In genomic region chr15:69014454-69014853, GRCh38 we compare ENCODE assay signal across 13 cellular contexts. TPM values are rescaled to one million over a fixed set of nuclear protein-coding genes. Genes with fewer than 3 reads are reported as not detected.
DNase-seq lines count a peak whose midpoint lies in the region; ATAC-seq, FAIRE-seq and TF ChIP-seq lines count a peak whose summit lies in the region.
"Had no signal": no experiment of that assay in that cellular context is flagged by ENCODE, and none has a peak within 500 bp of the region (broad histone marks: within the 10 kb centered on the region; RNA-seq: fewer than 3 reads in every experiment).

Gene NOX5, plus strand, starts transcription at chr15:69014695. Its CDS starts 41 bp downstream, at chr15:69014736.

- no peaks in the 10 kb centered on the region for H3K36me3 Mint-ChIP-seq in nephron progenitor cell (ENCODE audit: low read depth)

- no peaks in the 10 kb centered on the region for H3K36me3 ChIP-seq in bronchial epithelial cell (ENCODE audit: control insufficient read depth, insufficient read depth, low read length)

- DNase-seq in EH (ENCODE audit: low read depth) (peak; percentile 97), LHCN-M2 (ENCODE audit: low read depth) (peak; percentile 40), bronchial epithelial cell (ENCODE audit: low read depth) (peak; percentile 52), nephron progenitor cell (no peak), superior temporal gyrus (ENCODE audit: extremely low spot score) (no peak), NOMO-1 treated with dmso at 0.1 percent for 144 hours (lab: John Stamatoyannopoulos, UW; ENCODE audit: unreplicated experiment) (no peak)
- DNase-seq: activated naive CD8-positive, alpha-beta T cell treated with anti-CD3 and anti-CD28 coated beads for 36 hours; retina; stimulated activated CD4-positive, alpha-beta T cell treated with anti-CD3 and anti-CD28 coated beads, Interleukin-2, amount 100 ng/mL, for 48 hours had no signal

- no peak within 1 kb of the TSS for H3K4me3 ChIP-seq in bronchial epithelial cell (ENCODE audit: low read depth, low read length)

- H3K27me3 ChIP-seq in bronchial epithelial cell (ENCODE audit: control insufficient read depth, insufficient read depth, low read length) = no peaks in the 10 kb centered on the region

- no peak for ATAC-seq in GM18909 (IDR thresholded peaks at IDR 0.05; ENCODE audit: poor library complexity, unreplicated experiment)
- ATAC-seq in GM21619 (IDR thresholded peaks at IDR 0.05; ENCODE audit: unreplicated experiment) = no peak

- peak within 1 kb of the TSS; percentile 21 for H3K27ac Mint-ChIP-seq in nephron progenitor cell
- H3K27ac Mint-ChIP-seq: activated naive CD8-positive, alpha-beta T cell treated with anti-CD3 and anti-CD28 coated beads for 36 hours had no signal

- H3K27me3 Mint-ChIP-seq in nephron progenitor cell (ENCODE audit: low read depth, poor library complexity) = peaks cover 7% of the 10 kb centered on the region

- H3K4me3 Mint-ChIP-seq in nephron progenitor cell = no peak within 1 kb of the TSS
- H3K4me3 Mint-ChIP-seq: activated naive CD8-positive, alpha-beta T cell treated with anti-CD3 and anti-CD28 coated beads for 36 hours had no signal

- peaks cover 14% of the 10 kb centered on the region for H3K4me1 Mint-ChIP-seq in nephron progenitor cell
- H3K4me1 Mint-ChIP-seq: activated naive CD8-positive, alpha-beta T cell treated with anti-CD3 and anti-CD28 coated beads for 36 hours had no signal

- no peak for TF ChIP-seq CTCF in bronchial epithelial cell (IDR thresholded peaks at IDR 0.05; ENCODE audit: insufficient read depth, low read length, severe bottlenecking)
- no peak for TF ChIP-seq CTCF in nephron progenitor cell (IDR thresholded peaks at IDR 0.05)

- no peak for FAIRE-seq in bronchial epithelial cell (lab: Jason Lieb, UNC)
- FAIRE-seq: G401.6, H1 had no signal

- H3K9me3 Mint-ChIP-seq in nephron progenitor cell = peaks cover 8% of the 10 kb centered on the region

RNA-seq across cellular contexts. Expression of gene NOX5, which starts in this region (rescaled TPM):
- total RNA-seq in LHCN-M2 (2014; rRNA removed) (0.46 and 0.58 TPM in 2 replicates), bronchial epithelial cell (under 0.01 TPM in 1 of 2 replicates, not detected in the other)
- 0.27 TPM for polyA plus RNA-seq in LHCN-M2 (2012)
- total RNA-seq: activated naive CD8-positive, alpha-beta T cell treated with anti-CD3 and anti-CD28 coated beads for 36 hours; H1 had no signal

Comparison
In these comparisons a context has a peak if more than half of its experiments do, and no peak if none do; other contexts are left out.
1. Peak in DNase-seq in LHCN-M2; RNA of the gene not detected or under 1 TPM.
2. Peak in DNase-seq in bronchial epithelial cell; RNA of the gene not detected or under 1 TPM.